Comparison of ENCODE assay signal across 19 cellular contexts in the genomic region with DNA sequence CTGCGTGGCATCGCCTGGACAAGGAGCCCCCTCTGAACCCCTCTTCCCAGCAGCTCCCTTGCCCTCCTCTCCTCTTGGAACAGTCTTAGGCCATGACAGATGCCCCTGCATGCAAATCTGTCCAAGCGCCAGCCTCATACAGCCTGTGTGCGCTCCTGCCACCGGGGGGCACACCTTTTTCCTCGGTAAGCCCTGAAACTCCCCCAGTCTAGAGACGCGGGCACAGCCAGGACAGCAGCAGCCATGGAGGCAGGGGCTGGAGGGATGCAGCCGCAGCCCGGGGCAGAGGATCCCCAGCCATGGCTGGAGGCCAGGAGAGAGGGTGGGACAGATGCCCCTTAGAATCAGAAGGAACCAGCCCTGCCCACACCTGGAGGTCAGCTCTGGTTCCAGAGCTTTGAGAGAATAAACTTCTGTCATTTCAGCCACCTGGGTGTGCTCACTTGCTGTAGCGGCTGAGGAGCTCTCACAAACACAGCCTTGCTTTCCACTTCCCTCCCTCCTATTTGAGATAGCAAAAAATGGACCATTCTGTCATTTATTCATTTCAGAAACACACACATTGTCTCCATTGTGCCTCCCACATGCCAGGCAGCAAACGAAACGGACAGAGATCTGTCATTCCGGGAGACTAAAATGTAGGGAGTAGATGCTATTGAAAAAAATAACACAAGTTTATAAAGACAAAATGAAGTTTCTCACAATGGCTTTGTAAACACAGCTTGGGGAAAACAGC.
A peak's percentile ranks its signal among the peaks of the same experiment; 100 is the strongest.
DNase-seq lines count a peak whose midpoint lies in the region; ATAC-seq, FAIRE-seq and TF ChIP-seq lines count a peak whose summit lies in the region.
"Had no signal": no experiment of that assay in that cellular context is flagged by ENCODE, and none has a peak within 500 bp of the region (broad histone marks: within the 10 kb centered on the region; RNA-seq: fewer than 3 reads in every experiment).

No MANE protein-coding gene starts in this region.

- TF ChIP-seq POLR2A in HepG2 (IDR thresholded peaks at IDR 0.05; ENCODE audit: insufficient read depth in 1 of 2, low read depth in 2 of 2, low read length in 2 of 2) (no peak), right lobe of liver (IDR thresholded peaks at IDR 0.05) (no peak), transverse colon (IDR thresholded peaks at IDR 0.05) (no peak)

- no peaks in the 10 kb centered on the region for H4K20me1 ChIP-seq in HepG2 (ENCODE audit: insufficient read depth, low read length)

- peaks cover 8 to 30% of the 10 kb centered on the region in 2 donors for H3K27me3 Mint-ChIP-seq in T-cell

- H3K4me1 Mint-ChIP-seq in T-cell: peaks cover 6 to 19% (median 7%) of the 10 kb centered on the region in 3 donors

- intact Hi-C loops in HepG2 (cut with micrococcal nuclease; ENCODE audit: unreplicated experiment): no loop called here
- intact Hi-C loops in right lobe of liver (cut with DNase I): no loop called here
- intact Hi-C loops in transverse colon (cut with DNase I; ENCODE audit: low total_unique reads): no loop called here

- 17% methylated on average over 8 of the region's 14 CpGs for WGBS in HepG2 (ENCODE audit: low lambda C conversion rate)
- WGBS in right lobe of liver (ENCODE audit: insufficient coverage, low coverage, low lambda C conversion rate, missing lambda C conversion rate): 50% methylated on average over 5 of the region's 14 CpGs
- 62 to 93% methylated on average over 3 to 14 of the region's 14 CpGs for WGBS in transverse colon (ENCODE audit: low coverage in 1 of 2), 2 donors

- in situ Hi-C loops in HepG2 (cut with HindIII; ENCODE audit: extremely low pct_ligation_motif_present, low pct_unique_long_range_greater_than_20kb): no loop called here
- in situ Hi-C loops in transverse colon (cut with MboI; ENCODE audit: low pct_ligation_motif_present in 1 of 4, low pct_unique_long_range_greater_than_20kb in 1 of 4, low sequenced_read_pairs in 3 of 4): no loop called here

- H3K9ac ChIP-seq in HepG2 (ENCODE audit: insufficient read depth, low read depth, low read length): no peak overlapping the region

- no peak overlapping the region for H3K27ac Mint-ChIP-seq in T-cell
- H3K27ac Mint-ChIP-seq: activated T-cell treated with anti-CD3 and anti-CD28 coated beads, Interleukin-2, amount 50 U/mL, for 72 hours; B cell; dendritic cell treated with granulocyte-macrophage colony-stimulating factor and Interleukin-4, amounts not matched to agents 40 ng/mL and 50 ng/mL, for 4 days had no signal

- H3K4me1 ChIP-seq in HepG2 (ENCODE audit: insufficient read depth, low read length): no peaks in the 10 kb centered on the region
- H3K4me1 ChIP-seq in right lobe of liver: no peaks in the 10 kb centered on the region
- no peaks in the 10 kb centered on the region for H3K4me1 ChIP-seq in transverse colon

- H3K9me3 Mint-ChIP-seq in T-cell: no peaks in the 10 kb centered on the region
- H3K9me3 Mint-ChIP-seq: activated T-cell treated with anti-CD3 and anti-CD28 coated beads, Interleukin-2, amount 50 U/mL, for 72 hours; dendritic cell treated with granulocyte-macrophage colony-stimulating factor and Interleukin-4, amounts not matched to agents 40 ng/mL and 50 ng/mL, for 4 days had no signal

- no peaks in the 10 kb centered on the region for H3K79me2 ChIP-seq in HepG2 (ENCODE audit: insufficient read depth, low read length)

- peak; percentile 23 for TF ChIP-seq CTCF in HepG2 (CRISPR knock-in tag; IDR thresholded peaks at IDR 0.05)
- TF ChIP-seq CTCF in right lobe of liver (IDR thresholded peaks at IDR 0.05): no peak
- no peak for TF ChIP-seq CTCF in transverse colon (IDR thresholded peaks at IDR 0.05)

- H3K4me3 Mint-ChIP-seq in T-cell: no peak overlapping the region
- H3K4me3 Mint-ChIP-seq: B cell; dendritic cell treated with granulocyte-macrophage colony-stimulating factor and Interleukin-4, amounts not matched to agents 40 ng/mL and 50 ng/mL, for 4 days had no signal

- H3K27ac ChIP-seq in HepG2 (ENCODE audit: extremely low read length, insufficient read depth, low read length) (no peak overlapping the region), right lobe of liver (no peak overlapping the region), angular gyrus (ENCODE audit: low read depth, low read length) (peak overlapping the region; percentile 86), transverse colon (no peak overlapping the region)
- H3K27ac ChIP-seq: neutrophil, skin epidermis had no signal

- no peaks in the 10 kb centered on the region for H3K36me3 ChIP-seq in HepG2 (replicated peaks in 1 of 2; ENCODE audit: control insufficient read depth in 1 of 2, insufficient read depth in 2 of 2, low read length in 2 of 2)
- H3K36me3 ChIP-seq in right lobe of liver: no peaks in the 10 kb centered on the region
- no peaks in the 10 kb centered on the region for H3K36me3 ChIP-seq in transverse colon
- H3K36me3 ChIP-seq: neutrophil had no signal

- no peak for FAIRE-seq in HepG2 (lab: Jason Lieb, UNC)
- FAIRE-seq: GM12878, RCC 7860 had no signal

- DNase-seq in HepG2 (ENCODE audit: low spot score) (no peak), right lobe of liver (no peak), midbrain (lab: John Stamatoyannopoulos, UW) (peak; percentile 60), T-cell (no peak), transverse colon (no peak), activated T-cell treated with anti-CD3 and anti-CD28 coated beads for 4 hours (no peak), NOMO-1 treated with DMSO at 0.1 percent for 48 hours (lab: John Stamatoyannopoulos, UW; ENCODE audit: unreplicated experiment) (no peak)
- DNase-seq: activated T-cell treated with anti-CD3 and anti-CD28 coated beads, Interleukin-2, amount 50 U/mL, for 72 hours; DMS79; MV-4-11; NCI-H226 had no signal

- TF ChIP-seq EP300 in HepG2 (IDR thresholded peaks at IDR 0.05; ENCODE audit: low read depth in 2 of 2, low read length in 2 of 2): no peak
- TF ChIP-seq EP300 in HepG2 (CRISPR knock-in tag; IDR thresholded peaks at IDR 0.05; ENCODE audit: borderline replicate concordance): no peak
- no peak for TF ChIP-seq EP300 in transverse colon (IDR thresholded peaks at IDR 0.05; ENCODE audit: low read depth)

- BruUV-seq in HepG2 (replicated peaks; lab: Mats Ljungman, UMichigan): no TSS peak

- ATAC-seq in HepG2 (peak; percentile 80), right lobe of liver (no peak), T-cell (replicated peaks in 1 of 4) (no peak)
- ATAC-seq: activated T-cell treated with anti-CD3 and anti-CD28 coated beads, Interleukin-2, amount 50 U/mL, for 72 hours; GM12878 had no signal

- no peak overlapping the region for H2AFZ ChIP-seq in HepG2 (ENCODE audit: low read length)

- peaks cover 0 to 29% of the 10 kb centered on the region in 2 experiments; a peak in 4 of 5 replicates for H3K27me3 ChIP-seq in HepG2 (ENCODE audit: control insufficient read depth in 1 of 2, insufficient read depth in 2 of 2, low read length in 2 of 2)
- H3K27me3 ChIP-seq in right lobe of liver: no peaks in the 10 kb centered on the region
- peaks cover 4% of the 10 kb centered on the region for H3K27me3 ChIP-seq in transverse colon

- POLR2A ChIA-PET in HepG2 (lab: Yijun Ruan, JAX) (no interaction called here), T-cell (lab: Charles Lee) (interaction anchor here in 1 of 2 donors (0.6 kb wide), 1 partner anchor 608 kb away, joined by 8 read pairs; no protein-coding TSS in a partner anchor)

- H3K4me2 ChIP-seq in HepG2 (ENCODE audit: low read depth, low read length): no peak overlapping the region

- TF ChIP-seq RAD21 in HepG2 (CRISPR knock-in tag; IDR thresholded peaks at IDR 0.05): no peak

- H3K4me3 ChIP-seq in HepG2 (replicated peaks in 1 of 3; ENCODE audit: insufficient read depth in 1 of 3, low read depth in 2 of 3, low read length in 3 of 3) (no peak overlapping the region), right lobe of liver (no peak overlapping the region), transverse colon (no peak overlapping the region)
- H3K4me3 ChIP-seq: GM12878, lung, skin epidermis had no signal

- CTCF ChIA-PET in HepG2 (lab: Yijun Ruan, JAX; ENCODE audit: low intra/inter-chr PET ratio, low total read pairs): no interaction called here
- CTCF ChIA-PET in T-cell (lab: Charles Lee): no interaction called here

- H3K36me3 Mint-ChIP-seq in T-cell: no peaks in the 10 kb centered on the region

- H3K9me3 ChIP-seq in HepG2 (ENCODE audit: low read length): no peaks in the 10 kb centered on the region
- no peaks in the 10 kb centered on the region for H3K9me3 ChIP-seq in right lobe of liver
- H3K9me3 ChIP-seq in transverse colon: no peaks in the 10 kb centered on the region
- H3K9me3 ChIP-seq: neutrophil had no signal

TF ChIP-seq in HepG2, 621 proteins besides CTCF, POLR2A, EP300 and RAD21 (continues in another document):
- TF ChIP-seq MAZ (IDR thresholded peaks at IDR 0.05; ENCODE audit: borderline replicate concordance, low read depth, low read length) (no peak), MAZ (CRISPR knock-in tag; IDR thresholded peaks at IDR 0.05; ENCODE audit: low read depth) (no peak), POLR2G (IDR thresholded peaks at IDR 0.05; ENCODE audit: low read depth, low read length) (no peak), SIX4 (CRISPR knock-in tag; IDR thresholded peaks at IDR 0.05) (no peak), AGO1 (IDR thresholded peaks at IDR 0.05; ENCODE audit: low read depth, low read length, poor library complexity, severe bottlenecking) (no peak), NFYC (CRISPR knock-in tag; IDR thresholded peaks at IDR 0.05) (no peak), ELK4 (CRISPR knock-in tag; IDR thresholded peaks at IDR 0.05; ENCODE audit: borderline replicate concordance) (no peak), NR2F6 (IDR thresholded peaks at IDR 0.05) (no peak), NR2F6 (CRISPR knock-in tag; IDR thresholded peaks at IDR 0.05) (no peak), BCL6 (CRISPR knock-in tag; IDR thresholded peaks at IDR 0.05) (no peak), SRSF1 (optimal IDR thresholded peaks at IDR 0.05; ENCODE audit: low read depth, low read length) (no peak)
- TF ChIP-seq, protein P1, sequence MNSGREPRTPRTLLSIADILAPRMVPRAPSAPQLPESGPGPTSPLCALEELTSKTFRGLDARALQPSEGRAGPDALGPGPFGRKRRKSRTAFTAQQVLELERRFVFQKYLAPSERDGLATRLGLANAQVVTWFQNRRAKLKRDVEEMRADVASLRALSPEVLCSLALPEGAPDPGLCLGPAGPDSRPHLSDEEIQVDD (CRISPR knock-in tag; IDR thresholded peaks at IDR 0.05; ENCODE audit: borderline replicate concordance): no peak
